Comparison of ENCODE assay signal across 1 cellular context in genomic region chr20:31663838-31664695, GRCh38.
TF ChIP-seq lines count a peak whose summit lies in the region.

No MANE protein-coding gene starts in this region.

TF ChIP-seq in HepG2, 621 proteins besides CTCF, POLR2A, EP300 and RAD21 (continued from another document):
- TF ChIP-seq BRF2 (CRISPR knock-in tag; IDR thresholded peaks at IDR 0.05) (peak; percentile 86), FUBP1 (CRISPR knock-in tag; IDR thresholded peaks at IDR 0.05; ENCODE audit: borderline replicate concordance) (0 out of 2 replicates have a peak, but pooled peaks have one; percentile 91), ZNF678 (CRISPR knock-in tag; IDR thresholded peaks at IDR 0.05) (no peak), ZNF605 (CRISPR knock-in tag; IDR thresholded peaks at IDR 0.05) (peak; percentile 96), ZNF34 (CRISPR knock-in tag; IDR thresholded peaks at IDR 0.05; ENCODE audit: borderline replicate concordance) (0 out of 2 replicates have a peak, but pooled peaks have one; percentile 73), MIER3 (CRISPR knock-in tag; IDR thresholded peaks at IDR 0.05; ENCODE audit: borderline replicate concordance) (peak; percentile 41; the same call in 1 of the 2 replicates), ZFP36L2 (CRISPR knock-in tag; IDR thresholded peaks at IDR 0.05) (0 out of 2 replicates have a peak, but pooled peaks have one; percentile 50), RBAK (CRISPR knock-in tag; IDR thresholded peaks at IDR 0.05) (no peak), MBNL3 (CRISPR knock-in tag; conservative IDR thresholded peaks at IDR 0.05) (no peak), PLRG1 (conservative IDR thresholded peaks at IDR 0.05) (no peak), PBX2 (CRISPR knock-in tag; IDR thresholded peaks at IDR 0.05) (peak; percentile 64), MYC (CRISPR knock-in tag; IDR thresholded peaks at IDR 0.05; ENCODE audit: borderline replicate concordance) (peak; percentile 74; the same call in 1 of the 2 replicates), MIXL1 (CRISPR knock-in tag; IDR thresholded peaks at IDR 0.05) (peak; percentile 66), SNAPC2 (CRISPR knock-in tag; IDR thresholded peaks at IDR 0.05) (peak; percentile 93), ZBTB25 (CRISPR knock-in tag; IDR thresholded peaks at IDR 0.05) (peak; percentile 12; the same call in 1 of the 2 replicates), KDM3A (CRISPR knock-in tag; IDR thresholded peaks at IDR 0.05; ENCODE audit: low read depth) (peak; percentile 92), ZNF280B (CRISPR knock-in tag; IDR thresholded peaks at IDR 0.05; ENCODE audit: borderline replicate concordance) (no peak), ARID4A (CRISPR knock-in tag; IDR thresholded peaks at IDR 0.05; ENCODE audit: borderline replicate concordance) (peak; percentile 73; the same call in 1 of the 2 replicates), ZNF136 (CRISPR knock-in tag; IDR thresholded peaks at IDR 0.05; ENCODE audit: low read depth) (peak; percentile 69; the same call in 1 of the 2 replicates), ZNF33B (CRISPR knock-in tag; IDR thresholded peaks at IDR 0.05) (0 out of 2 replicates have a peak, but pooled peaks have one; percentile 61), ZNF691 (CRISPR knock-in tag; IDR thresholded peaks at IDR 0.05; ENCODE audit: borderline replicate concordance, low read depth) (peak; percentile 98), NFYC (CRISPR knock-in tag; IDR thresholded peaks at IDR 0.05) (peak; percentile 12; the same call in 1 of the 2 replicates), IRF2 (CRISPR knock-in tag; IDR thresholded peaks at IDR 0.05) (peak; percentile 22; the same call in 1 of the 2 replicates), ZBTB14 (CRISPR knock-in tag; IDR thresholded peaks at IDR 0.05) (peak; percentile 89), HNRNPK (IDR thresholded peaks at IDR 0.05; ENCODE audit: low read depth, low read length, poor library complexity, severe bottlenecking) (no peak), ZNF263 (CRISPR knock-in tag; IDR thresholded peaks at IDR 0.05) (peak; percentile 6), E2F5 (CRISPR knock-in tag; conservative IDR thresholded peaks at IDR 0.05) (no peak), GPBP1L1 (CRISPR knock-in tag; IDR thresholded peaks at IDR 0.05) (no peak), SIX4 (CRISPR knock-in tag; IDR thresholded peaks at IDR 0.05) (no peak; the same call in none of the 2 replicates), GTF3A (CRISPR knock-in tag; conservative IDR thresholded peaks at IDR 0.05) (0 out of 2 replicates have a peak, but pooled peaks have one; percentile 10), SNAPC5 (CRISPR knock-in tag; IDR thresholded peaks at IDR 0.05; ENCODE audit: borderline replicate concordance) (peak; percentile 92; the same call in 1 of the 2 replicates), HIC2 (CRISPR knock-in tag; IDR thresholded peaks at IDR 0.05; ENCODE audit: low read depth) (peak; percentile 92), ZNF737 (CRISPR knock-in tag; IDR thresholded peaks at IDR 0.05; ENCODE audit: borderline replicate concordance) (peak; percentile 52; the same call in 1 of the 2 replicates), HOMEZ (CRISPR knock-in tag; IDR thresholded peaks at IDR 0.05; ENCODE audit: low read depth) (peak; percentile 28; the same call in 1 of the 2 replicates), EZH2 (conservative IDR thresholded peaks at IDR 0.05; ENCODE audit: low read depth, low read length) (no peak), SALL1 (CRISPR knock-in tag; IDR thresholded peaks at IDR 0.05) (peak; percentile 92), HHEX (CRISPR knock-in tag; IDR thresholded peaks at IDR 0.05) (peak; percentile 7; the same call in 1 of the 2 replicates)
